Comparison of ENCODE assay signal across 1 cellular context in genomic region chr6:75602164-75602896, GRCh38.
TF ChIP-seq lines count a peak whose summit lies in the region.

No MANE protein-coding gene starts in this region.

TF ChIP-seq in K562, 482 proteins besides CTCF, POLR2A, EP300 and RAD21 (continued from another document and continues in another):
- no peak for TF ChIP-seq ZNF639 (CRISPR knock-in tag; conservative IDR thresholded peaks at IDR 0.05 in 1 of 2, IDR thresholded peaks at IDR 0.05 in 1 of 2)
- TF ChIP-seq STAT5B (CRISPR knock-in tag; IDR thresholded peaks at IDR 0.05): no peak
- TF ChIP-seq KAT8 (IDR thresholded peaks at IDR 0.05; ENCODE audit: low read depth): no peak
- TF ChIP-seq EZH2 (IDR thresholded peaks at IDR 0.05; ENCODE audit: borderline replicate concordance, low read depth, low read length): no peak
- no peak for TF ChIP-seq GABPA (tag; conservative IDR thresholded peaks at IDR 0.05; ENCODE audit: low read depth)
- TF ChIP-seq, protein P1, sequence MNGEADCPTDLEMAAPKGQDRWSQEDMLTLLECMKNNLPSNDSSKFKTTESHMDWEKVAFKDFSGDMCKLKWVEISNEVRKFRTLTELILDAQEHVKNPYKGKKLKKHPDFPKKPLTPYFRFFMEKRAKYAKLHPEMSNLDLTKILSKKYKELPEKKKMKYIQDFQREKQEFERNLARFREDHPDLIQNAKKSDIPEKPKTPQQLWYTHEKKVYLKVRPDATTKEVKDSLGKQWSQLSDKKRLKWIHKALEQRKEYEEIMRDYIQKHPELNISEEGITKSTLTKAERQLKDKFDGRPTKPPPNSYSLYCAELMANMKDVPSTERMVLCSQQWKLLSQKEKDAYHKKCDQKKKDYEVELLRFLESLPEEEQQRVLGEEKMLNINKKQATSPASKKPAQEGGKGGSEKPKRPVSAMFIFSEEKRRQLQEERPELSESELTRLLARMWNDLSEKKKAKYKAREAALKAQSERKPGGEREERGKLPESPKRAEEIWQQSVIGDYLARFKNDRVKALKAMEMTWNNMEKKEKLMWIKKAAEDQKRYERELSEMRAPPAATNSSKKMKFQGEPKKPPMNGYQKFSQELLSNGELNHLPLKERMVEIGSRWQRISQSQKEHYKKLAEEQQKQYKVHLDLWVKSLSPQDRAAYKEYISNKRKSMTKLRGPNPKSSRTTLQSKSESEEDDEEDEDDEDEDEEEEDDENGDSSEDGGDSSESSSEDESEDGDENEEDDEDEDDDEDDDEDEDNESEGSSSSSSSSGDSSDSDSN (IDR thresholded peaks at IDR 0.05; ENCODE audit: borderline replicate concordance in 1 of 2, low read depth in 2 of 2, low read length in 2 of 2): peak; percentile 60 to 63; a peak in 2 of 4 replicates
- peak in 1 of 2 experiments; percentile 28; a peak in 2 of 4 replicates for TF ChIP-seq NONO (IDR thresholded peaks at IDR 0.05; ENCODE audit: low read depth in 2 of 2, low read length in 1 of 2)
- TF ChIP-seq ZNF175 (CRISPR knock-in tag; IDR thresholded peaks at IDR 0.05; ENCODE audit: low read depth): no peak
- TF ChIP-seq ZKSCAN1 (IDR thresholded peaks at IDR 0.05; ENCODE audit: low read depth, low read length): no peak
- no peak for TF ChIP-seq CHD2 (IDR thresholded peaks at IDR 0.05; ENCODE audit: low read depth, low read length)
- TF ChIP-seq BRD4 (IDR thresholded peaks at IDR 0.05): no peak; the same call in 1 of the 2 replicates
- TF ChIP-seq RBBP5 (IDR thresholded peaks at IDR 0.05; ENCODE audit: borderline replicate concordance, insufficient read depth, low read length, poor library complexity, severe bottlenecking): peak; percentile 85
- TF ChIP-seq, protein P2, sequence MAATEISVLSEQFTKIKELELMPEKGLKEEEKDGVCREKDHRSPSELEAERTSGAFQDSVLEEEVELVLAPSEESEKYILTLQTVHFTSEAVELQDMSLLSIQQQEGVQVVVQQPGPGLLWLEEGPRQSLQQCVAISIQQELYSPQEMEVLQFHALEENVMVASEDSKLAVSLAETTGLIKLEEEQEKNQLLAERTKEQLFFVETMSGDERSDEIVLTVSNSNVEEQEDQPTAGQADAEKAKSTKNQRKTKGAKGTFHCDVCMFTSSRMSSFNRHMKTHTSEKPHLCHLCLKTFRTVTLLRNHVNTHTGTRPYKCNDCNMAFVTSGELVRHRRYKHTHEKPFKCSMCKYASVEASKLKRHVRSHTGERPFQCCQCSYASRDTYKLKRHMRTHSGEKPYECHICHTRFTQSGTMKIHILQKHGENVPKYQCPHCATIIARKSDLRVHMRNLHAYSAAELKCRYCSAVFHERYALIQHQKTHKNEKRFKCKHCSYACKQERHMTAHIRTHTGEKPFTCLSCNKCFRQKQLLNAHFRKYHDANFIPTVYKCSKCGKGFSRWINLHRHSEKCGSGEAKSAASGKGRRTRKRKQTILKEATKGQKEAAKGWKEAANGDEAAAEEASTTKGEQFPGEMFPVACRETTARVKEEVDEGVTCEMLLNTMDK (IDR thresholded peaks at IDR 0.05; ENCODE audit: borderline replicate concordance, insufficient read depth, low read depth, low read length, poor library complexity, severe bottlenecking): no peak
- no peak for TF ChIP-seq SPI1 (IDR thresholded peaks at IDR 0.05; ENCODE audit: borderline replicate concordance, low read depth, low read length)
- no peak for TF ChIP-seq ZNF785 (CRISPR knock-in tag; IDR thresholded peaks at IDR 0.05)
- TF ChIP-seq, protein P3, sequence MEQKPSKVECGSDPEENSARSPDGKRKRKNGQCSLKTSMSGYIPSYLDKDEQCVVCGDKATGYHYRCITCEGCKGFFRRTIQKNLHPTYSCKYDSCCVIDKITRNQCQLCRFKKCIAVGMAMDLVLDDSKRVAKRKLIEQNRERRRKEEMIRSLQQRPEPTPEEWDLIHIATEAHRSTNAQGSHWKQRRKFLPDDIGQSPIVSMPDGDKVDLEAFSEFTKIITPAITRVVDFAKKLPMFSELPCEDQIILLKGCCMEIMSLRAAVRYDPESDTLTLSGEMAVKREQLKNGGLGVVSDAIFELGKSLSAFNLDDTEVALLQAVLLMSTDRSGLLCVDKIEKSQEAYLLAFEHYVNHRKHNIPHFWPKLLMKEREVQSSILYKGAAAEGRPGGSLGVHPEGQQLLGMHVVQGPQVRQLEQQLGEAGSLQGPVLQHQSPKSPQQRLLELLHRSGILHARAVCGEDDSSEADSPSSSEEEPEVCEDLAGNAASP (IDR thresholded peaks at IDR 0.05): no peak
- TF ChIP-seq HDAC2 (IDR thresholded peaks at IDR 0.05): no peak
- peak; percentile 83; the same call in 1 of the 2 replicates for TF ChIP-seq ZNF224 (CRISPR knock-in tag; IDR thresholded peaks at IDR 0.05)
- no peak for TF ChIP-seq LCOR (CRISPR knock-in tag; IDR thresholded peaks at IDR 0.05)
- peak in 1 of 2 experiments; percentile 6; a peak in 1 of 4 replicates for TF ChIP-seq TEAD1 (CRISPR knock-in tag; IDR thresholded peaks at IDR 0.05)
- TF ChIP-seq BCOR (IDR thresholded peaks at IDR 0.05): 0 out of 2 replicates have a peak, but pooled peaks have one; percentile 12
- no peak for TF ChIP-seq SRSF9 (IDR thresholded peaks at IDR 0.05; ENCODE audit: borderline replicate concordance, low read depth, low read length)
- TF ChIP-seq E2F3 (CRISPR knock-in tag; IDR thresholded peaks at IDR 0.05): no peak
- no peak for TF ChIP-seq CAMTA2 (CRISPR knock-in tag; conservative IDR thresholded peaks at IDR 0.05)
- TF ChIP-seq, protein P4, sequence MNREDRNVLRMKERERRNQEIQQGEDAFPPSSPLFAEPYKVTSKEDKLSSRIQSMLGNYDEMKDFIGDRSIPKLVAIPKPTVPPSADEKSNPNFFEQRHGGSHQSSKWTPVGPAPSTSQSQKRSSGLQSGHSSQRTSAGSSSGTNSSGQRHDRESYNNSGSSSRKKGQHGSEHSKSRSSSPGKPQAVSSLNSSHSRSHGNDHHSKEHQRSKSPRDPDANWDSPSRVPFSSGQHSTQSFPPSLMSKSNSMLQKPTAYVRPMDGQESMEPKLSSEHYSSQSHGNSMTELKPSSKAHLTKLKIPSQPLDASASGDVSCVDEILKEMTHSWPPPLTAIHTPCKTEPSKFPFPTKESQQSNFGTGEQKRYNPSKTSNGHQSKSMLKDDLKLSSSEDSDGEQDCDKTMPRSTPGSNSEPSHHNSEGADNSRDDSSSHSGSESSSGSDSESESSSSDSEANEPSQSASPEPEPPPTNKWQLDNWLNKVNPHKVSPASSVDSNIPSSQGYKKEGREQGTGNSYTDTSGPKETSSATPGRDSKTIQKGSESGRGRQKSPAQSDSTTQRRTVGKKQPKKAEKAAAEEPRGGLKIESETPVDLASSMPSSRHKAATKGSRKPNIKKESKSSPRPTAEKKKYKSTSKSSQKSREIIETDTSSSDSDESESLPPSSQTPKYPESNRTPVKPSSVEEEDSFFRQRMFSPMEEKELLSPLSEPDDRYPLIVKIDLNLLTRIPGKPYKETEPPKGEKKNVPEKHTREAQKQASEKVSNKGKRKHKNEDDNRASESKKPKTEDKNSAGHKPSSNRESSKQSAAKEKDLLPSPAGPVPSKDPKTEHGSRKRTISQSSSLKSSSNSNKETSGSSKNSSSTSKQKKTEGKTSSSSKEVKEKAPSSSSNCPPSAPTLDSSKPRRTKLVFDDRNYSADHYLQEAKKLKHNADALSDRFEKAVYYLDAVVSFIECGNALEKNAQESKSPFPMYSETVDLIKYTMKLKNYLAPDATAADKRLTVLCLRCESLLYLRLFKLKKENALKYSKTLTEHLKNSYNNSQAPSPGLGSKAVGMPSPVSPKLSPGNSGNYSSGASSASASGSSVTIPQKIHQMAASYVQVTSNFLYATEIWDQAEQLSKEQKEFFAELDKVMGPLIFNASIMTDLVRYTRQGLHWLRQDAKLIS (CRISPR knock-in tag; IDR thresholded peaks at IDR 0.05): peak; percentile 94; the same call in 1 of the 2 replicates
- TF ChIP-seq RFX1 (IDR thresholded peaks at IDR 0.05): no peak
- no peak for TF ChIP-seq ZNF75A (CRISPR knock-in tag; IDR thresholded peaks at IDR 0.05)
- no peak for TF ChIP-seq STAT5A (IDR thresholded peaks at IDR 0.05; ENCODE audit: borderline replicate concordance, low read length)
- TF ChIP-seq ZFX (CRISPR knock-in tag; IDR thresholded peaks at IDR 0.05): peak; percentile 98
- no peak for TF ChIP-seq ZFP30 (CRISPR knock-in tag; IDR thresholded peaks at IDR 0.05; ENCODE audit: borderline replicate concordance)
- 0 out of 2 replicates have a peak, but pooled peaks have one; percentile 16 for TF ChIP-seq FOXP1 (CRISPR knock-in tag; IDR thresholded peaks at IDR 0.05)
- TF ChIP-seq, protein P5, sequence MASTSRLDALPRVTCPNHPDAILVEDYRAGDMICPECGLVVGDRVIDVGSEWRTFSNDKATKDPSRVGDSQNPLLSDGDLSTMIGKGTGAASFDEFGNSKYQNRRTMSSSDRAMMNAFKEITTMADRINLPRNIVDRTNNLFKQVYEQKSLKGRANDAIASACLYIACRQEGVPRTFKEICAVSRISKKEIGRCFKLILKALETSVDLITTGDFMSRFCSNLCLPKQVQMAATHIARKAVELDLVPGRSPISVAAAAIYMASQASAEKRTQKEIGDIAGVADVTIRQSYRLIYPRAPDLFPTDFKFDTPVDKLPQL (IDR thresholded peaks at IDR 0.05; ENCODE audit: extremely low read depth, insufficient read length): no peak
- TF ChIP-seq, protein P6, sequence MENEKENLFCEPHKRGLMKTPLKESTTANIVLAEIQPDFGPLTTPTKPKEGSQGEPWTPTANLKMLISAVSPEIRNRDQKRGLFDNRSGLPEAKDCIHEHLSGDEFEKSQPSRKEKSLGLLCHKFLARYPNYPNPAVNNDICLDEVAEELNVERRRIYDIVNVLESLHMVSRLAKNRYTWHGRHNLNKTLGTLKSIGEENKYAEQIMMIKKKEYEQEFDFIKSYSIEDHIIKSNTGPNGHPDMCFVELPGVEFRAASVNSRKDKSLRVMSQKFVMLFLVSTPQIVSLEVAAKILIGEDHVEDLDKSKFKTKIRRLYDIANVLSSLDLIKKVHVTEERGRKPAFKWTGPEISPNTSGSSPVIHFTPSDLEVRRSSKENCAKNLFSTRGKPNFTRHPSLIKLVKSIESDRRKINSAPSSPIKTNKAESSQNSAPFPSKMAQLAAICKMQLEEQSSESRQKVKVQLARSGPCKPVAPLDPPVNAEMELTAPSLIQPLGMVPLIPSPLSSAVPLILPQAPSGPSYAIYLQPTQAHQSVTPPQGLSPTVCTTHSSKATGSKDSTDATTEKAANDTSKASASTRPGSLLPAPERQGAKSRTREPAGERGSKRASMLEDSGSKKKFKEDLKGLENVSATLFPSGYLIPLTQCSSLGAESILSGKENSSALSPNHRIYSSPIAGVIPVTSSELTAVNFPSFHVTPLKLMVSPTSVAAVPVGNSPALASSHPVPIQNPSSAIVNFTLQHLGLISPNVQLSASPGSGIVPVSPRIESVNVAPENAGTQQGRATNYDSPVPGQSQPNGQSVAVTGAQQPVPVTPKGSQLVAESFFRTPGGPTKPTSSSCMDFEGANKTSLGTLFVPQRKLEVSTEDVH (IDR thresholded peaks at IDR 0.05; ENCODE audit: low read depth, partially characterized antibody): no peak
- TF ChIP-seq BDP1 (IDR thresholded peaks at IDR 0.05; ENCODE audit: insufficient read depth, insufficient read length): no peak
- no peak for TF ChIP-seq SOX6 (IDR thresholded peaks at IDR 0.05)
- TF ChIP-seq, protein P7, sequence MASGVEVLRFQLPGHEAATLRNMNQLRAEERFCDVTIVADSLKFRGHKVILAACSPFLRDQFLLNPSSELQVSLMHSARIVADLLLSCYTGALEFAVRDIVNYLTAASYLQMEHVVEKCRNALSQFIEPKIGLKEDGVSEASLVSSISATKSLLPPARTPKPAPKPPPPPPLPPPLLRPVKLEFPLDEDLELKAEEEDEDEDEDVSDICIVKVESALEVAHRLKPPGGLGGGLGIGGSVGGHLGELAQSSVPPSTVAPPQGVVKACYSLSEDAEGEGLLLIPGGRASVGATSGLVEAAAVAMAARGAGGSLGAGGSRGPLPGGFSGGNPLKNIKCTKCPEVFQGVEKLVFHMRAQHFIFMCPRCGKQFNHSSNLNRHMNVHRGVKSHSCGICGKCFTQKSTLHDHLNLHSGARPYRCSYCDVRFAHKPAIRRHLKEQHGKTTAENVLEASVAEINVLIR (CRISPR knock-in tag; IDR thresholded peaks at IDR 0.05): no peak
- TF ChIP-seq MCM3 (IDR thresholded peaks at IDR 0.05): no peak
- TF ChIP-seq NR2F6 (CRISPR knock-in tag; IDR thresholded peaks at IDR 0.05): no peak
- TF ChIP-seq CREB5 (CRISPR knock-in tag; IDR thresholded peaks at IDR 0.05): no peak
- TF ChIP-seq SRSF3 (IDR thresholded peaks at IDR 0.05; ENCODE audit: insufficient read depth, low read length): 0 out of 2 replicates have a peak, but pooled peaks have one; percentile 24
- no peak for TF ChIP-seq MAFK (IDR thresholded peaks at IDR 0.05; ENCODE audit: low read length)
- peak; percentile 92; the same call in 1 of the 2 replicates for TF ChIP-seq NR1H2 (CRISPR knock-in tag; IDR thresholded peaks at IDR 0.05)
- TF ChIP-seq XRCC4 (IDR thresholded peaks at IDR 0.05; ENCODE audit: extremely low read depth, insufficient read depth, insufficient read length): no peak
- TF ChIP-seq SMARCB1 (IDR thresholded peaks at IDR 0.05; ENCODE audit: insufficient read length, low read depth): no peak
- no peak for TF ChIP-seq POLR2B (IDR thresholded peaks at IDR 0.05; ENCODE audit: low read depth, partially characterized antibody)
- peak; percentile 56 for TF ChIP-seq TAF1 (IDR thresholded peaks at IDR 0.05; ENCODE audit: control insufficient read depth, extremely low read depth, insufficient read depth, low read length, severe bottlenecking)
- TF ChIP-seq RFX7 (CRISPR knock-in tag; IDR thresholded peaks at IDR 0.05): no peak
- TF ChIP-seq CHD1 (IDR thresholded peaks at IDR 0.05; ENCODE audit: low read length): peak; percentile 49
- no peak; the same call in none of the 2 replicates for TF ChIP-seq SUPT5H (IDR thresholded peaks at IDR 0.05)
- peak; percentile 92 for TF ChIP-seq EGR1 (conservative IDR thresholded peaks at IDR 0.05)
- TF ChIP-seq CREM (IDR thresholded peaks at IDR 0.05; ENCODE audit: low read depth): 0 out of 2 replicates have a peak, but pooled peaks have one; percentile 22
- 0 out of 2 replicates have a peak, but pooled peaks have one; percentile 4 for TF ChIP-seq ZNF143 (CRISPR knock-in tag; IDR thresholded peaks at IDR 0.05)
